In genomic region chr3:53525765-53526761, GRCh38 we compare ENCODE assay signal across 24 cellular contexts. TPM values are rescaled to one million over a fixed set of nuclear protein-coding genes. Genes with fewer than 3 reads are reported as not detected.
DNase-seq lines count a peak whose midpoint lies in the region; ATAC-seq, FAIRE-seq and TF ChIP-seq lines count a peak whose summit lies in the region.
"Had no signal": no experiment of that assay in that cellular context is flagged by ENCODE, and none has a peak within 500 bp of the region (broad histone marks: within the 10 kb centered on the region; RNA-seq: fewer than 3 reads in every experiment).

No MANE protein-coding gene starts in this region.

- H3K27ac ChIP-seq in right cardiac atrium (ENCODE audit: low read length): no peak overlapping the region
- H3K27ac ChIP-seq: tibial nerve had no signal

- WGBS in right cardiac atrium: 64% methylated on average over 15 of the region's 15 CpGs

- no peak overlapping the region for H3K4me3 ChIP-seq in right cardiac atrium (ENCODE audit: low read length)
- no peak overlapping the region for H3K4me3 ChIP-seq in retinal pigment epithelial cell (ENCODE audit: low read length)
- H3K4me3 ChIP-seq: heart left ventricle, ovary, tibial nerve had no signal

- TF ChIP-seq CTCF in retinal pigment epithelial cell (conservative IDR thresholded peaks at IDR 0.05; ENCODE audit: low read depth, low read length): no peak

- no peak for FAIRE-seq in H54 (lab: Jason Lieb, UNC)
- FAIRE-seq: keratinocyte had no signal

- no peaks in the 10 kb centered on the region for H3K4me1 ChIP-seq in right cardiac atrium (ENCODE audit: control insufficient read depth, insufficient read depth, low read length)
- H3K4me1 ChIP-seq: heart left ventricle had no signal

- peak; percentile 53 to 73 for ATAC-seq in right cardiac atrium
- ATAC-seq in GM21526 (IDR thresholded peaks at IDR 0.05; ENCODE audit: low FRiP score, unreplicated experiment): no peak
- ATAC-seq: activated naive CD4-positive, alpha-beta T cell treated with anti-CD3 and anti-CD28 coated beads, Interleukin-2, amount 50 U/mL, for 72 hours had no signal

- no peaks in the 10 kb centered on the region for H3K9me3 ChIP-seq in right cardiac atrium (ENCODE audit: control insufficient read depth, low read length)
- H3K9me3 ChIP-seq: heart left ventricle, ovary, tibial nerve had no signal

- intact Hi-C loops in right cardiac atrium (cut with DNase I): no loop called here
- intact Hi-C loops in cardiac septum (cut with DNase I): no loop called here

- TF ChIP-seq POLR2A in H54 (IDR thresholded peaks at IDR 0.05; ENCODE audit: low read depth, low read length): no peak

- H3K27me3 ChIP-seq in right cardiac atrium (ENCODE audit: control insufficient read depth, insufficient read depth): no peaks in the 10 kb centered on the region
- H3K27me3 ChIP-seq: ovary, tibial nerve had no signal

- peak; percentile 45 to 53 (median 47) for DNase-seq in right cardiac atrium
- DNase-seq in cardiac septum (ENCODE audit: low spot score): no peak
- DNase-seq in iris pigment epithelial cell (ENCODE audit: low read depth): peak; percentile 5
- DNase-seq in retinal pigment epithelial cell (ENCODE audit: low read depth): peak; percentile 17
- no peak for DNase-seq in H54 (ENCODE audit: insufficient read length, low spot score)
- no peak for DNase-seq in NCI-H345 (lab: John Stamatoyannopoulos, UW)
- no peak for DNase-seq in NCI-H345 treated with DMSO at 0.1 percent for 48 hours (lab: John Stamatoyannopoulos, UW; ENCODE audit: unreplicated experiment)
- DNase-seq: activated CD4-positive, alpha-beta memory T cell treated with anti-CD3 and anti-CD28 coated beads, Interleukin-2, amount 10 ng/mL, durations not matched to agents 7 days and 5 days; activated T-cell treated with anti-CD3 and anti-CD28 coated beads, Interleukin-2, amount 50 U/mL, for 48 hours; C1 segment of cervical spinal cord; central memory CD4-positive, alpha-beta T cell; DMS 273 treated with DMSO at 0.1 percent for 48 hours; H7; heart left ventricle; NCI-H1417 treated with DMSO at 0.1 percent for 48 hours; NCI-H446; NK-92 treated with Interleukin-12 subunit alpha and Interleukin-12 subunit beta, amount 100 ng/mL, for 24 hours; SW 1271 had no signal

RNA-seq across cellular contexts. Expression of gene CACNA1D, which starts 31.7 kb away (rescaled TPM):
- total RNA-seq in right cardiac atrium: 10 to 100 TPM in 3 of 4 donors, 1 to 10 TPM in 1; 8.5 to 11.3 (median 10.5) TPM
- polyA plus RNA-seq in right cardiac atrium: 3.7 TPM
- 0.46 TPM for total RNA-seq in cardiac septum
- total RNA-seq: A673 had no signal

Comparison
In these comparisons a context has a peak if more than half of its experiments do, and no peak if none do; other contexts are left out.
1. DNase-seq: peak in right cardiac atrium (3 of 3), iris pigment epithelial cell (single experiment) and retinal pigment epithelial cell (single experiment); none in cardiac septum (single experiment), H54 (single experiment), NCI-H345 (single experiment) and NCI-H345 treated with DMSO at 0.1 percent for 48 hours (single experiment).